In genomic region chr1:152182431-152182830, GRCh38 we compare ENCODE assay signal across 11 cellular contexts. TPM values are rescaled to one million over a fixed set of nuclear protein-coding genes. Genes with fewer than 3 reads are reported as not detected.
DNase-seq lines count a peak whose midpoint lies in the region; ATAC-seq, FAIRE-seq and TF ChIP-seq lines count a peak whose summit lies in the region.
"Had no signal": no experiment of that assay in that cellular context is flagged by ENCODE, and none has a peak within 500 bp of the region (broad histone marks: within the 10 kb centered on the region; RNA-seq: fewer than 3 reads in every experiment).

No MANE protein-coding gene starts in this region.

- H3K27me3 ChIP-seq in bronchial epithelial cell (ENCODE audit: control insufficient read depth, insufficient read depth, low read length): no peaks in the 10 kb centered on the region
- H3K27me3 ChIP-seq in effector memory CD4-positive, alpha-beta T cell (replicated peaks; ENCODE audit: control insufficient read depth, insufficient read depth, low read length, poor library complexity, severe bottlenecking): no peaks in the 10 kb centered on the region

- no peak for FAIRE-seq in bronchial epithelial cell (lab: Jason Lieb, UNC)
- FAIRE-seq: small intestine had no signal

- DNase-seq in DMS53 (lab: John Stamatoyannopoulos, UW): peak; percentile 50
- DNase-seq in DMS53 treated with DMSO at 0.1 percent for 48 hours (lab: John Stamatoyannopoulos, UW; ENCODE audit: unreplicated experiment): no peak
- peak; percentile 16 for DNase-seq in MV-4-11 (lab: John Stamatoyannopoulos, UW)
- DNase-seq in bronchial epithelial cell (ENCODE audit: low read depth): peak; percentile 71
- DNase-seq in pons (ENCODE audit: low spot score): peak; percentile 59
- no peak for DNase-seq in effector memory CD4-positive, alpha-beta T cell
- DNase-seq in effector CD4-positive, alpha-beta T cell: no peak
- DNase-seq: NCI-H2171 treated with DMSO at 0.1 percent for 48 hours, small intestine had no signal

- no peaks in the 10 kb centered on the region for H3K9me3 ChIP-seq in effector memory CD4-positive, alpha-beta T cell (ENCODE audit: control insufficient read depth, low read length)
- H3K9me3 ChIP-seq: gastroesophageal sphincter had no signal

- no peak for ATAC-seq in GM19463 (IDR thresholded peaks at IDR 0.05; ENCODE audit: unreplicated experiment)
- ATAC-seq: gastroesophageal sphincter had no signal

- no peak overlapping the region for H3K27ac ChIP-seq in effector memory CD4-positive, alpha-beta T cell (ENCODE audit: insufficient read depth, low read length, poor library complexity, severe bottlenecking)
- H3K27ac ChIP-seq: gastroesophageal sphincter had no signal

- TF ChIP-seq CTCF in bronchial epithelial cell (IDR thresholded peaks at IDR 0.05; ENCODE audit: insufficient read depth, low read length, severe bottlenecking): peak; percentile 71

- H3K36me3 ChIP-seq in bronchial epithelial cell (ENCODE audit: control insufficient read depth, insufficient read depth, low read length): no peaks in the 10 kb centered on the region
- no peaks in the 10 kb centered on the region for H3K36me3 ChIP-seq in effector memory CD4-positive, alpha-beta T cell (ENCODE audit: control insufficient read depth, insufficient read depth, low read length)
- H3K36me3 ChIP-seq: gastroesophageal sphincter had no signal

- no peaks in the 10 kb centered on the region for H3K4me1 ChIP-seq in effector memory CD4-positive, alpha-beta T cell (ENCODE audit: control insufficient read depth, insufficient read depth, low read length, poor library complexity, severe bottlenecking)
- H3K4me1 ChIP-seq: gastroesophageal sphincter had no signal

- H3K4me3 ChIP-seq in bronchial epithelial cell (ENCODE audit: low read depth, low read length): no peak overlapping the region
- no peak overlapping the region for H3K4me3 ChIP-seq in effector memory CD4-positive, alpha-beta T cell (ENCODE audit: insufficient read depth, low read depth, low read length, poor library complexity, severe bottlenecking)
- H3K4me3 ChIP-seq: gastroesophageal sphincter had no signal

RNA-seq across cellular contexts. Expression of gene RPTN, which starts 23.4 kb away (rescaled TPM):
- total RNA-seq in bronchial epithelial cell: 0.53 and 2.9 TPM in 2 replicates
- total RNA-seq: gastroesophageal sphincter had no signal

RNA-seq across cellular contexts. Expression of gene HRNR, which starts 41.6 kb away (rescaled TPM):
- under 0.01 and 0.26 TPM in 2 replicates for total RNA-seq in bronchial epithelial cell

Comparison
In these comparisons a context has a peak if more than half of its experiments do, and no peak if none do; other contexts are left out.
1. DNase-seq: peak in DMS53 (single experiment), MV-4-11 (single experiment), bronchial epithelial cell (single experiment) and pons (single experiment); none in DMS53 treated with DMSO at 0.1 percent for 48 hours (single experiment), effector memory CD4-positive, alpha-beta T cell (0 of 3) and effector CD4-positive, alpha-beta T cell (single experiment).